Comparison of ENCODE assay signal across 1 cellular context in genomic region chr18:32576296-32576916, GRCh38.
TF ChIP-seq lines count a peak whose summit lies in the region.

No MANE protein-coding gene starts in this region.

TF ChIP-seq in IMR-90, 13 proteins besides CTCF, POLR2A, EP300 and RAD21 (continued from another document):
- TF ChIP-seq, protein P1, sequence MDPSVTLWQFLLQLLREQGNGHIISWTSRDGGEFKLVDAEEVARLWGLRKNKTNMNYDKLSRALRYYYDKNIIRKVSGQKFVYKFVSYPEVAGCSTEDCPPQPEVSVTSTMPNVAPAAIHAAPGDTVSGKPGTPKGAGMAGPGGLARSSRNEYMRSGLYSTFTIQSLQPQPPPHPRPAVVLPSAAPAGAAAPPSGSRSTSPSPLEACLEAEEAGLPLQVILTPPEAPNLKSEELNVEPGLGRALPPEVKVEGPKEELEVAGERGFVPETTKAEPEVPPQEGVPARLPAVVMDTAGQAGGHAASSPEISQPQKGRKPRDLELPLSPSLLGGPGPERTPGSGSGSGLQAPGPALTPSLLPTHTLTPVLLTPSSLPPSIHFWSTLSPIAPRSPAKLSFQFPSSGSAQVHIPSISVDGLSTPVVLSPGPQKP (IDR thresholded peaks at IDR 0.05; ENCODE audit: borderline replicate concordance, low read depth, low read length), result no peak
- no peak for TF ChIP-seq CEBPB (IDR thresholded peaks at IDR 0.05; ENCODE audit: low read depth, low read length)
- TF ChIP-seq SMC3 (IDR thresholded peaks at IDR 0.05; ENCODE audit: low read depth, low read length), result no peak
- no peak for TF ChIP-seq USF2 (IDR thresholded peaks at IDR 0.05; ENCODE audit: low read depth, low read length)
- no peak for TF ChIP-seq MXI1 (IDR thresholded peaks at IDR 0.05; ENCODE audit: borderline replicate concordance, low read depth, low read length)
- TF ChIP-seq MAZ (IDR thresholded peaks at IDR 0.05; ENCODE audit: borderline replicate concordance, low read depth, low read length), result no peak
TF ChIP-seq in IMR-90: peak in this region for 0.
